21 cellular contexts compared by ENCODE assay signal in genomic region chr4:151067316-151067715, GRCh38. TPM values are rescaled to one million over a fixed set of nuclear protein-coding genes. Genes with fewer than 3 reads are reported as not detected.
DNase-seq lines count a peak whose midpoint lies in the region; ATAC-seq, FAIRE-seq and TF ChIP-seq lines count a peak whose summit lies in the region.
"Had no signal": no experiment of that assay in that cellular context is flagged by ENCODE, and none has a peak within 500 bp of the region (broad histone marks: within the 10 kb centered on the region; RNA-seq: fewer than 3 reads in every experiment).

No MANE protein-coding gene starts in this region.

- TF ChIP-seq RAD21 in HepG2 (CRISPR knock-in tag; IDR thresholded peaks at IDR 0.05) (no peak), GM12878 (IDR thresholded peaks at IDR 0.05; ENCODE audit: insufficient read depth, low read depth, low read length) (no peak), SK-N-SH (IDR thresholded peaks at IDR 0.05; ENCODE audit: low read length) (no peak)

- H2AFZ ChIP-seq in HepG2 (ENCODE audit: low read length), result no peak overlapping the region
- no peak overlapping the region for H2AFZ ChIP-seq in GM12878 (ENCODE audit: control insufficient read depth, low read depth, low read length)
- H2AFZ ChIP-seq in SK-N-SH (ENCODE audit: low read depth), result no peak overlapping the region

- BruUV-seq in HepG2 (replicated peaks; lab: Mats Ljungman, UMichigan), result no TSS peak
- no TSS peak for BruUV-seq in GM12878 (replicated peaks; lab: Mats Ljungman, UMichigan)

- H3K9me2 ChIP-seq in SK-N-SH, result no peaks in the 10 kb centered on the region

- H3K4me3 ChIP-seq in HepG2 (replicated peaks in 1 of 3; ENCODE audit: insufficient read depth in 1 of 3, low read depth in 2 of 3, low read length in 3 of 3) (no peak overlapping the region), right lobe of liver (no peak overlapping the region), GM12878 (no peak overlapping the region), SK-N-SH (ENCODE audit: low read depth in 2 of 2, low read length in 1 of 2) (no peak overlapping the region), tibial artery (no peak overlapping the region)
- H3K4me3 ChIP-seq: A549; BLaER1 treated with 17β-estradiol and CSF1 and Interleukin-3, amounts not matched to agents 10 nM and 100 nM had no signal

- no peaks in the 10 kb centered on the region for H3K9me3 ChIP-seq in HepG2 (ENCODE audit: low read length)
- no peaks in the 10 kb centered on the region for H3K9me3 ChIP-seq in right lobe of liver
- H3K9me3 ChIP-seq in GM12878 (replicated peaks; ENCODE audit: control insufficient read depth, insufficient read depth, low read length), result no peaks in the 10 kb centered on the region
- no peaks in the 10 kb centered on the region for H3K9me3 ChIP-seq in SK-N-SH
- H3K9me3 ChIP-seq in tibial artery, result no peaks in the 10 kb centered on the region
- H3K9me3 ChIP-seq: A549; BLaER1 treated with 17β-estradiol and CSF1 and Interleukin-3, amounts not matched to agents 10 nM and 100 nM; Caco-2 had no signal

- H3K27me3 ChIP-seq in HepG2 (ENCODE audit: control insufficient read depth in 1 of 2, insufficient read depth in 2 of 2, low read length in 2 of 2) (no peaks in the 10 kb centered on the region; a peak in 1 of 5 replicates), right lobe of liver (no peaks in the 10 kb centered on the region), GM12878 (replicated peaks in 1 of 2; ENCODE audit: control insufficient read depth in 2 of 2, insufficient read depth in 2 of 2, low read length in 1 of 2) (no peaks in the 10 kb centered on the region), SK-N-SH (ENCODE audit: insufficient read depth) (no peaks in the 10 kb centered on the region), tibial artery (no peaks in the 10 kb centered on the region)
- H3K27me3 ChIP-seq: BLaER1 treated with 17β-estradiol and CSF1 and Interleukin-3, amounts not matched to agents 10 nM and 100 nM had no signal

- RAD21 ChIA-PET in GM12878 (lab: Charles Lee; ENCODE audit: unreplicated experiment), result no interaction called here

- no peaks in the 10 kb centered on the region for H3K4me1 ChIP-seq in HepG2 (ENCODE audit: insufficient read depth, low read length)
- H3K4me1 ChIP-seq in right lobe of liver, result no peaks in the 10 kb centered on the region
- no peaks in the 10 kb centered on the region for H3K4me1 ChIP-seq in GM12878 (ENCODE audit: control insufficient read depth, insufficient read depth, low read length)
- no peaks in the 10 kb centered on the region for H3K4me1 ChIP-seq in SK-N-SH (ENCODE audit: control insufficient read depth in 1 of 2, insufficient read depth in 2 of 2, low read depth in 1 of 2, low read length in 1 of 2)
- H3K4me1 ChIP-seq in tibial artery, result no peaks in the 10 kb centered on the region
- H3K4me1 ChIP-seq: A549; BLaER1 treated with 17β-estradiol and CSF1 and Interleukin-3, amounts not matched to agents 10 nM and 100 nM; Caco-2 had no signal

- H3K9ac ChIP-seq in HepG2 (ENCODE audit: insufficient read depth, low read depth, low read length) (no peak overlapping the region), GM12878 (ENCODE audit: control insufficient read depth, insufficient read depth, low read length) (no peak overlapping the region), SK-N-SH (no peak overlapping the region)
- H3K9ac ChIP-seq: BLaER1 treated with 17β-estradiol and CSF1 and Interleukin-3, amounts not matched to agents 10 nM and 100 nM had no signal

- ATAC-seq in HepG2 (no peak), right lobe of liver (no peak), GM12878 (peak; percentile 72)
- ATAC-seq: A549; CD8-positive, alpha-beta T cell had no signal

- intact Hi-C loops in HepG2 (cut with micrococcal nuclease; ENCODE audit: unreplicated experiment) (no loop called here), right lobe of liver (cut with DNase I) (no loop called here), GM12878 (cut with micrococcal nuclease; ENCODE audit: unreplicated experiment) (no loop called here), tibial artery (cut with DNase I; ENCODE audit: low total_unique reads) (no loop called here)

- DNase-seq in HepG2 (ENCODE audit: low spot score) (no peak), right lobe of liver (no peak), GM19239 (ENCODE audit: insufficient read length, low spot score) (no peak), GM12878 (ENCODE audit: low read depth, low spot score) (no peak), mesenteric fat pad (ENCODE audit: low spot score) (peak; percentile 5), SK-N-SH (no peak), tibial artery (no peak)
- no peak for DNase-seq in stimulated activated CD4-positive, alpha-beta T cell treated with anti-CD3 and anti-CD28 coated beads, Interleukin-4, amount 100 ng/mL, for 4 hours
- DNase-seq: AML-193; Caco-2; Calu3; CD4-positive, alpha-beta T cell; CD8-positive, alpha-beta T cell; DMS79 treated with DMSO at 0.1 percent for 48 hours; GF-D8 had no signal

- H3F3A ChIP-seq in SK-N-SH (replicated peaks; ENCODE audit: insufficient read depth), result no peaks in the 10 kb centered on the region

- POLR2A ChIA-PET in HepG2 (lab: Yijun Ruan, JAX) (no interaction called here), GM12878 (lab: Charles Lee) (interaction anchor here (1.1 to 2.3 kb wide), 2 partner anchors 14 to 38 kb away, joined by 4 to 5 read pairs; no protein-coding TSS in a partner anchor), SK-N-SH (lab: Yijun Ruan, JAX) (no interaction called here)

- H3K27ac ChIP-seq in HepG2 (ENCODE audit: extremely low read length, insufficient read depth, low read length) (no peak overlapping the region), right lobe of liver (no peak overlapping the region), GM12878 (ENCODE audit: control insufficient read depth, insufficient read depth) (no peak overlapping the region), SK-N-SH (ENCODE audit: low read depth in 2 of 2, low read length in 1 of 2) (no peak overlapping the region), tibial artery (no peak overlapping the region)
- H3K27ac ChIP-seq: 22Rv1; A549; BLaER1 treated with 17β-estradiol and CSF1 and Interleukin-3, amounts not matched to agents 10 nM and 100 nM; C4-2B had no signal

- TF ChIP-seq EP300 in HepG2 (IDR thresholded peaks at IDR 0.05; ENCODE audit: low read depth in 2 of 2, low read length in 2 of 2) (no peak), HepG2 (CRISPR knock-in tag; IDR thresholded peaks at IDR 0.05; ENCODE audit: borderline replicate concordance) (no peak), GM12878 (IDR thresholded peaks at IDR 0.05; ENCODE audit: borderline replicate concordance in 1 of 2, control insufficient read depth in 1 of 2, low read depth in 2 of 2, low read length in 2 of 2) (no peak), SK-N-SH (IDR thresholded peaks at IDR 0.05; ENCODE audit: borderline replicate concordance in 1 of 2, low read depth in 1 of 2, low read length in 1 of 2) (no peak)

- SMC1A ChIA-PET in GM12878 (lab: Charles Lee; ENCODE audit: uncharacterized antibody, unreplicated experiment), result interaction anchor here (1.4 kb wide), 1 partner anchor 12 kb away, joined by 4 read pairs; no protein-coding TSS in a partner anchor

- no peaks in the 10 kb centered on the region for H4K20me1 ChIP-seq in HepG2 (ENCODE audit: insufficient read depth, low read length)
- no peaks in the 10 kb centered on the region for H4K20me1 ChIP-seq in GM12878 (ENCODE audit: control insufficient read depth, insufficient read depth)
- H4K20me1 ChIP-seq in SK-N-SH (ENCODE audit: insufficient read depth), result no peaks in the 10 kb centered on the region
- H4K20me1 ChIP-seq: BLaER1 treated with 17β-estradiol and CSF1 and Interleukin-3, amounts not matched to agents 10 nM and 100 nM had no signal

- WGBS in HepG2 (ENCODE audit: low lambda C conversion rate), result 19% methylated on average over 3 of the region's 3 CpGs
- 57% methylated on average over 3 of the region's 3 CpGs for WGBS in right lobe of liver (ENCODE audit: insufficient coverage, low coverage, low lambda C conversion rate, missing lambda C conversion rate)
- 68% methylated on average over 3 of the region's 3 CpGs for WGBS in GM12878 (ENCODE audit: insufficient coverage, insufficient replicate concordance, low lambda C conversion rate, missing lambda C conversion rate)
- 70% methylated on average over 3 of the region's 3 CpGs for WGBS in SK-N-SH (ENCODE audit: low lambda C conversion rate)

- CTCF ChIA-PET in HepG2 (lab: Yijun Ruan, JAX; ENCODE audit: low intra/inter-chr PET ratio, low total read pairs) (no interaction called here), GM12878 (lab: Yijun Ruan, JAX) (interaction anchor here (0.6 kb wide), 1 partner anchor 38 kb away, joined by 3 read pairs; no protein-coding TSS in a partner anchor), SK-N-SH (lab: Yijun Ruan, JAX) (no interaction called here)

- no peak for TF ChIP-seq CTCF in HepG2 (CRISPR knock-in tag; IDR thresholded peaks at IDR 0.05)
- no peak for TF ChIP-seq CTCF in right lobe of liver (IDR thresholded peaks at IDR 0.05)
- no peak for TF ChIP-seq CTCF in GM12878 (IDR thresholded peaks at IDR 0.05 in 2 of 3, conservative IDR thresholded peaks at IDR 0.05 in 1 of 3; ENCODE audit: control insufficient read depth in 2 of 3, extremely low read depth in 1 of 3, insufficient read depth in 1 of 3, low read depth in 3 of 3, low read length in 3 of 3)
- no peak for TF ChIP-seq CTCF in SK-N-SH (IDR thresholded peaks at IDR 0.05)
- TF ChIP-seq CTCF in tibial artery (IDR thresholded peaks at IDR 0.05), result no peak

- in situ Hi-C loops in HepG2 (cut with HindIII; ENCODE audit: extremely low pct_ligation_motif_present, low pct_unique_long_range_greater_than_20kb), result no loop called here
- in situ Hi-C loops in GM12878 (cut with MboI), result no loop called here

- H3K4me2 ChIP-seq in HepG2 (ENCODE audit: low read depth, low read length), result no peak overlapping the region
- H3K4me2 ChIP-seq in GM12878 (ENCODE audit: control insufficient read depth, insufficient read depth), result no peak overlapping the region
- H3K4me2 ChIP-seq in SK-N-SH, result no peak overlapping the region
- H3K4me2 ChIP-seq: A549; BLaER1 treated with 17β-estradiol and CSF1 and Interleukin-3, amounts not matched to agents 10 nM and 100 nM had no signal

- TF ChIP-seq POLR2A in HepG2 (IDR thresholded peaks at IDR 0.05; ENCODE audit: insufficient read depth in 1 of 2, low read depth in 2 of 2, low read length in 2 of 2), result no peak
- no peak for TF ChIP-seq POLR2A in right lobe of liver (IDR thresholded peaks at IDR 0.05)
- TF ChIP-seq POLR2A in GM12878 (IDR thresholded peaks at IDR 0.05; ENCODE audit: low read depth, low read length), result no peak

- FAIRE-seq in HepG2 (lab: Jason Lieb, UNC), result no peak
- peak; percentile 47 for FAIRE-seq in GM19239 (lab: Jason Lieb, UNC)
- no peak for FAIRE-seq in GM12878 (lab: Jason Lieb, UNC)
- FAIRE-seq: A549, D721Med, G401.6 had no signal

- H3K36me3 ChIP-seq in HepG2 (replicated peaks in 1 of 2; ENCODE audit: control insufficient read depth in 1 of 2, insufficient read depth in 2 of 2, low read length in 2 of 2), result no peaks in the 10 kb centered on the region
- no peaks in the 10 kb centered on the region for H3K36me3 ChIP-seq in right lobe of liver
- H3K36me3 ChIP-seq in GM12878 (ENCODE audit: control insufficient read depth in 2 of 2, insufficient read depth in 2 of 2, low read length in 1 of 2), result no peaks in the 10 kb centered on the region
- H3K36me3 ChIP-seq in SK-N-SH (replicated peaks in 1 of 2; ENCODE audit: control insufficient read depth in 1 of 2, insufficient read depth in 2 of 2, low read length in 1 of 2), result no peaks in the 10 kb centered on the region
- no peaks in the 10 kb centered on the region for H3K36me3 ChIP-seq in tibial artery
- H3K36me3 ChIP-seq: BLaER1 treated with 17β-estradiol and CSF1 and Interleukin-3, amounts not matched to agents 10 nM and 100 nM had no signal

- H3K79me2 ChIP-seq in HepG2 (ENCODE audit: insufficient read depth, low read length), result no peaks in the 10 kb centered on the region
- no peaks in the 10 kb centered on the region for H3K79me2 ChIP-seq in GM12878 (ENCODE audit: control insufficient read depth, insufficient read depth, low read length)
- H3K79me2 ChIP-seq in SK-N-SH (ENCODE audit: insufficient read depth), result no peaks in the 10 kb centered on the region

RNA-seq across cellular contexts. Expression of gene RPS3A, which starts 32.1 kb away (rescaled TPM):
- total RNA-seq in HepG2 (2016; rRNA removed; fragmentation: Illumina TruSeq; extraction: Trizol) (3,626 and 4,934 TPM in 2 replicates), right lobe of liver (100 to 1,000 TPM; 420 to 946 (median 518) TPM), GM12878 (2014; rRNA removed) (2,490 and 2,970 TPM in 2 replicates), GM12878 (2014; rRNA removed; fragmentation: Illumina TruSeq; extraction: Trizol) (4,035 and 4,105 TPM in 2 replicates), GM12878 (2021) (2,962 and 3,106 TPM in 2 replicates), mesenteric fat pad (1,312 TPM)
- total RNA-seq in HepG2 (2016; cell fraction: cytosol; rRNA removed; fragmentation: Illumina TruSeq; extraction: Trizol; ENCODE audit: low read depth), result 5,278 and 6,431 TPM in 2 replicates
- 3,639 and 4,846 TPM in 2 replicates for total RNA-seq in HepG2 (2016; cell fraction: insoluble cytoplasmic fraction; rRNA removed; fragmentation: Illumina TruSeq; extraction: Trizol)
- total RNA-seq in HepG2 (2016; cell fraction: membrane; rRNA removed; fragmentation: Illumina TruSeq; extraction: Trizol), result 9,738 and 10,914 TPM in 2 replicates
- total RNA-seq in HepG2 (2016; cell fraction: nucleus; rRNA removed; fragmentation: Illumina TruSeq; extraction: Trizol), result 1,195 and 1,244 TPM in 2 replicates
- polyA plus RNA-seq in HepG2 (2011; rRNA removed) (2,723 and 3,332 TPM in 2 replicates), GM12878 (2011; rRNA removed) (5,827 and 8,647 TPM in 2 replicates), GM12878 (2014; fragmentation: Illumina TruSeq; extraction: Trizol) (3,671 and 4,649 TPM in 2 replicates), GM12878 (2014; fragmentation: Nextera tagmentation; extraction: Ambion mirVana) (1,000 to 10,000 TPM; 5,081 to 5,756 TPM), GM12878 (2014; rRNA removed) (2,593 and 3,382 TPM in 2 replicates), GM12878 (2016; fragmentation: Nextera tagmentation; extraction: Ambion mirVana) (1,000 to 10,000 TPM; 1,754 to 1,978 TPM), SK-N-SH (2012; rRNA removed) (2,161 and 2,650 TPM in 2 replicates)
- polyA plus RNA-seq in HepG2 (2011; cell fraction: cytosol; rRNA removed), result 1,940 and 3,073 TPM in 2 replicates
- polyA plus RNA-seq in HepG2 (2011; cell fraction: nucleus; rRNA removed), result 430 and 645 TPM in 2 replicates
- polyA plus RNA-seq in HepG2 (2012), result 3,103 and 3,233 TPM in 2 replicates
- polyA plus RNA-seq in HepG2 (2016; cell fraction: cytosol; fragmentation: Illumina TruSeq; extraction: Trizol; ENCODE audit: low read depth), result 4,408 and 4,942 TPM in 2 replicates
- polyA plus RNA-seq in HepG2 (2016; cell fraction: insoluble cytoplasmic fraction; fragmentation: Illumina TruSeq; extraction: Trizol; ENCODE audit: low read depth), result 3,704 and 3,862 TPM in 2 replicates
- polyA plus RNA-seq in HepG2 (2016; cell fraction: membrane; fragmentation: Illumina TruSeq; extraction: Trizol; ENCODE audit: low read depth), result 7,339 and 7,526 TPM in 2 replicates
- polyA plus RNA-seq in HepG2 (2016; cell fraction: nucleus; fragmentation: Illumina TruSeq; extraction: Trizol; ENCODE audit: insufficient read depth, low read depth), result 1,657 and 1,684 TPM in 2 replicates
- polyA minus RNA-seq in HepG2 (2011; rRNA and poly(A)+ RNA removed; ENCODE audit: low replicate concordance), result 178 and 224 TPM in 2 replicates
- polyA minus RNA-seq in HepG2 (2011; cell fraction: cytosol; rRNA and poly(A)+ RNA removed), result 648 and 755 TPM in 2 replicates
- 219 and 322 TPM in 2 replicates for polyA minus RNA-seq in HepG2 (2011; cell fraction: nucleus; rRNA and poly(A)+ RNA removed)
- 524 and 558 TPM in 2 replicates for total RNA-seq in GM12878 (2013; cell fraction: nucleolus; rRNA removed)
- polyA plus RNA-seq in GM12878 (2011; ENCODE audit: low read depth), result 3,094 TPM
- 2,333 and 2,782 TPM in 2 replicates for polyA plus RNA-seq in GM12878 (2011; cell fraction: cytosol; rRNA removed)
- polyA plus RNA-seq in GM12878 (2011; cell fraction: nucleus; rRNA removed), result 1,077 and 1,354 TPM in 2 replicates
- polyA plus RNA-seq in GM12878 (2012), result 3,101 and 5,084 TPM in 2 replicates
- polyA minus RNA-seq in GM12878 (2011; rRNA and poly(A)+ RNA removed), result 811 and 1,197 TPM in 2 replicates
- 428 and 462 TPM in 2 replicates for polyA minus RNA-seq in GM12878 (2011; cell fraction: cytosol; rRNA and poly(A)+ RNA removed)
- polyA minus RNA-seq in GM12878 (2011; cell fraction: nucleus; rRNA and poly(A)+ RNA removed), result 147 and 155 TPM in 2 replicates
- polyA plus RNA-seq in SK-N-SH (2012; cell fraction: cytosol; rRNA removed), result 3,674 and 5,275 TPM in 2 replicates
- polyA plus RNA-seq in SK-N-SH (2012; cell fraction: nucleus; rRNA removed), result 478 and 580 TPM in 2 replicates

RNA-seq across cellular contexts. Expression of gene LRBA, which starts 52.2 kb away (rescaled TPM):
- total RNA-seq in HepG2 (2016; rRNA removed; fragmentation: Illumina TruSeq; extraction: Trizol) (37.2 and 67.1 TPM in 2 replicates), right lobe of liver (10 to 100 TPM; 18.9 to 48.1 (median 24.5) TPM), GM12878 (2014; rRNA removed) (75.5 and 89.8 TPM in 2 replicates), GM12878 (2014; rRNA removed; fragmentation: Illumina TruSeq; extraction: Trizol) (93.4 and 101 TPM in 2 replicates), GM12878 (2021) (70.6 and 72.7 TPM in 2 replicates), mesenteric fat pad (25.6 TPM)
- total RNA-seq in HepG2 (2016; cell fraction: cytosol; rRNA removed; fragmentation: Illumina TruSeq; extraction: Trizol; ENCODE audit: low read depth), result 13.5 and 14.5 TPM in 2 replicates
- total RNA-seq in HepG2 (2016; cell fraction: insoluble cytoplasmic fraction; rRNA removed; fragmentation: Illumina TruSeq; extraction: Trizol), result 36.8 and 61.9 TPM in 2 replicates
- total RNA-seq in HepG2 (2016; cell fraction: membrane; rRNA removed; fragmentation: Illumina TruSeq; extraction: Trizol), result 13.6 and 15.8 TPM in 2 replicates
- total RNA-seq in HepG2 (2016; cell fraction: nucleus; rRNA removed; fragmentation: Illumina TruSeq; extraction: Trizol), result 75.4 and 80.4 TPM in 2 replicates
- polyA plus RNA-seq in HepG2 (2011; rRNA removed) (18.5 and 21.0 TPM in 2 replicates), GM12878 (2011; rRNA removed) (74.6 and 82.6 TPM in 2 replicates), GM12878 (2014; fragmentation: Illumina TruSeq; extraction: Trizol) (74.4 and 98.9 TPM in 2 replicates), GM12878 (2014; fragmentation: Nextera tagmentation; extraction: Ambion mirVana) (10 to 100 TPM; 20.3 to 22.0 TPM), GM12878 (2014; rRNA removed) (37.1 and 39.4 TPM in 2 replicates), GM12878 (2016; fragmentation: Nextera tagmentation; extraction: Ambion mirVana) (10 to 100 TPM; 24.8 to 29.4 TPM), SK-N-SH (2012; rRNA removed) (11.4 and 14.5 TPM in 2 replicates)
- polyA plus RNA-seq in HepG2 (2011; cell fraction: cytosol; rRNA removed), result 20.5 and 24.1 TPM in 2 replicates
- polyA plus RNA-seq in HepG2 (2011; cell fraction: nucleus; rRNA removed), result 14.7 and 16.7 TPM in 2 replicates
- 22.3 and 23.6 TPM in 2 replicates for polyA plus RNA-seq in HepG2 (2012)
- 0.95 and 1.0 TPM in 2 replicates for polyA plus RNA-seq in HepG2 (2016; cell fraction: cytosol; fragmentation: Illumina TruSeq; extraction: Trizol; ENCODE audit: low read depth)
- 38.5 and 39.8 TPM in 2 replicates for polyA plus RNA-seq in HepG2 (2016; cell fraction: insoluble cytoplasmic fraction; fragmentation: Illumina TruSeq; extraction: Trizol; ENCODE audit: low read depth)
- polyA plus RNA-seq in HepG2 (2016; cell fraction: membrane; fragmentation: Illumina TruSeq; extraction: Trizol; ENCODE audit: low read depth), result 3.2 and 4.8 TPM in 2 replicates
- 21.6 and 21.9 TPM in 2 replicates for polyA plus RNA-seq in HepG2 (2016; cell fraction: nucleus; fragmentation: Illumina TruSeq; extraction: Trizol; ENCODE audit: insufficient read depth, low read depth)
- polyA minus RNA-seq in HepG2 (2011; rRNA and poly(A)+ RNA removed; ENCODE audit: low replicate concordance), result 85.2 TPM in 2 replicates
- polyA minus RNA-seq in HepG2 (2011; cell fraction: cytosol; rRNA and poly(A)+ RNA removed), result 45.2 and 56.0 TPM in 2 replicates
- polyA minus RNA-seq in HepG2 (2011; cell fraction: nucleus; rRNA and poly(A)+ RNA removed), result 224 and 240 TPM in 2 replicates
- 574 and 578 TPM in 2 replicates for total RNA-seq in GM12878 (2013; cell fraction: nucleolus; rRNA removed)
- polyA plus RNA-seq in GM12878 (2011; ENCODE audit: low read depth), result 40.5 TPM
- 71.9 and 79.6 TPM in 2 replicates for polyA plus RNA-seq in GM12878 (2011; cell fraction: cytosol; rRNA removed)
- polyA plus RNA-seq in GM12878 (2011; cell fraction: nucleus; rRNA removed), result 58.5 and 60.2 TPM in 2 replicates
- polyA plus RNA-seq in GM12878 (2012), result 39.6 and 45.7 TPM in 2 replicates
- polyA minus RNA-seq in GM12878 (2011; rRNA and poly(A)+ RNA removed), result 433 TPM in 2 replicates
- 91.3 and 96.2 TPM in 2 replicates for polyA minus RNA-seq in GM12878 (2011; cell fraction: cytosol; rRNA and poly(A)+ RNA removed)
- 384 and 542 TPM in 2 replicates for polyA minus RNA-seq in GM12878 (2011; cell fraction: nucleus; rRNA and poly(A)+ RNA removed)
- polyA plus RNA-seq in SK-N-SH (2012; cell fraction: cytosol; rRNA removed), result 11.6 and 13.7 TPM in 2 replicates
- polyA plus RNA-seq in SK-N-SH (2012; cell fraction: nucleus; rRNA removed), result 11.9 and 14.3 TPM in 2 replicates

Comparison
In these comparisons a context has a peak if more than half of its experiments do, and no peak if none do; other contexts are left out.
1. Of the 75 proteins assayed by ChIP-seq in both HepG2 and GM12878: peak only in HepG2: none; only in GM12878: DPF2; in both: none; in neither: 72; mixed calls (peak in some experiments, not most) for 2.